Comparison of ENCODE assay signal across 27 cellular contexts in genomic region chr15:72496783-72497182, GRCh38.
"Had no signal": no experiment of that assay in that cellular context is flagged by ENCODE, and none has a peak within 500 bp of the region (broad histone marks: within the 10 kb centered on the region; RNA-seq: fewer than 3 reads in every experiment).

No MANE protein-coding gene starts in this region.

- ATAC-seq: activated naive CD4-positive, alpha-beta T cell treated with anti-CD3 and anti-CD28 coated beads, Interleukin-2, amount 50 U/mL, for 72 hours; gastrocnemius medialis; left cardiac atrium; left ventricle myocardium superior; naive thymus-derived CD4-positive, alpha-beta T cell; stimulated activated naive B cell treated with anti-CD40 and anti-IgM and Interleukin-4, amounts not matched to agents 10 μg/mL and 1 μg/mL and 100 μg/mL, for 72 hours; T-cell; upper lobe of right lung had no signal

- DNase-seq: activated CD4-positive, alpha-beta T cell treated with anti-CD3 and anti-CD28 coated beads for 36 hours; activated CD4-positive, alpha-beta T cell treated with anti-CD3 and anti-CD28 coated beads, Interleukin-2, amount 50 U/mL, for 48 hours; activated CD4-positive, CD25-positive, alpha-beta regulatory T cell; activated CD8-positive, alpha-beta memory T cell treated with anti-CD3 and anti-CD28 coated beads for 24 hours; activated naive CD4-positive, alpha-beta T cell; adrenal gland; aorta; dorsolateral prefrontal cortex; effector memory CD4-positive, alpha-beta T cell; erythroblast; gastrocnemius medialis; left cardiac atrium; left ventricle myocardium superior; naive thymus-derived CD4-positive, alpha-beta T cell; stimulated activated CD4-positive, alpha-beta T cell treated with anti-CD3 and anti-CD28 coated beads, Interleukin-1b, Interleukin-23, amount 100 ng/mL, for 48 hours; stimulated activated CD4-positive, alpha-beta T cell treated with anti-CD3 and anti-CD28 coated beads, Interleukin-4, amount 100 ng/mL, for 4 hours; stimulated activated CD8-positive, alpha-beta memory T cell treated with anti-CD3 and anti-CD28 coated beads, Interleukin-4, amount 100 ng/mL, for 48 hours; stimulated activated naive B cell treated with anti-CD40 and anti-IgM and Interleukin-4, amounts not matched to agents 10 μg/mL and 1 μg/mL and 100 μg/mL, for 72 hours; stomach; T-cell; thyroid gland; upper lobe of right lung had no signal

- H3K9me3 Mint-ChIP-seq: activated naive CD4-positive, alpha-beta T cell treated with anti-CD3 and anti-CD28 coated beads, Interleukin-2, amount 50 U/mL, for 72 hours; brain; naive thymus-derived CD4-positive, alpha-beta T cell; neural progenitor cell; stimulated activated naive B cell treated with anti-CD40 and anti-IgM and Interleukin-4, amounts not matched to agents 10 μg/mL and 1 μg/mL and 100 μg/mL, for 72 hours; T-cell; T-helper 2 cell treated with Interferon-gamma antibody and Interleukin-4, amounts not matched to agents 5 μg/mL and 100 μg/mL, for 36 hours had no signal

- H3K4me3 Mint-ChIP-seq: activated CD4-positive, alpha-beta T cell treated with anti-CD3 and anti-CD28 coated beads for 36 hours; brain; neural progenitor cell; stimulated activated naive B cell treated with anti-CD40 and anti-IgM and Interleukin-4, amounts not matched to agents 10 μg/mL and 1 μg/mL and 100 μg/mL, for 72 hours; T-cell; T-helper 2 cell treated with Interferon-gamma antibody and Interleukin-4, amounts not matched to agents 5 μg/mL and 100 μg/mL, for 36 hours had no signal

- H3K27ac Mint-ChIP-seq: activated CD4-positive, alpha-beta T cell treated with anti-CD3 and anti-CD28 coated beads for 36 hours; neural progenitor cell; stimulated activated naive B cell treated with anti-CD40 and anti-IgM and Interleukin-4, amounts not matched to agents 10 μg/mL and 1 μg/mL and 100 μg/mL, for 72 hours; T-helper 2 cell treated with Interferon-gamma antibody and Interleukin-4, amounts not matched to agents 5 μg/mL and 100 μg/mL, for 36 hours had no signal

- H3K27me3 Mint-ChIP-seq: activated CD4-positive, alpha-beta T cell treated with anti-CD3 and anti-CD28 coated beads for 36 hours; brain; naive thymus-derived CD4-positive, alpha-beta T cell; stimulated activated naive B cell treated with anti-CD40 and anti-IgM and Interleukin-4, amounts not matched to agents 10 μg/mL and 1 μg/mL and 100 μg/mL, for 72 hours; T-cell had no signal

- H3K9me3 ChIP-seq: adrenal gland, gastrocnemius medialis, right atrium auricular region, stomach, thyroid gland, upper lobe of right lung had no signal
